In genomic region chr19:11535792-11536595, GRCh38 we compare ENCODE assay signal across 1 cellular context.
TF ChIP-seq lines count a peak whose summit lies in the region.

No MANE protein-coding gene starts in this region.

TF ChIP-seq in HepG2, 621 proteins besides CTCF, POLR2A, EP300 and RAD21 (continues in another document):
- peak; percentile 87 for TF ChIP-seq SP4 (CRISPR knock-in tag; IDR thresholded peaks at IDR 0.05)
- TF ChIP-seq ZMYM3 (CRISPR knock-in tag; IDR thresholded peaks at IDR 0.05) = peak; percentile 82
- no peak for TF ChIP-seq ZNF317 (CRISPR knock-in tag; IDR thresholded peaks at IDR 0.05)
- no peak for TF ChIP-seq ZFP41 (CRISPR knock-in tag; IDR thresholded peaks at IDR 0.05; ENCODE audit: borderline replicate concordance)
- TF ChIP-seq FLYWCH1 (CRISPR knock-in tag; IDR thresholded peaks at IDR 0.05) = no peak
- no peak for TF ChIP-seq ZFX (CRISPR knock-in tag; IDR thresholded peaks at IDR 0.05; ENCODE audit: low read depth)
- TF ChIP-seq MXI1 (IDR thresholded peaks at IDR 0.05; ENCODE audit: borderline replicate concordance, low read depth, low read length) = peak; percentile 65; the same call in 1 of the 3 replicates
- TF ChIP-seq BORCS8-MEF2B (CRISPR knock-in tag; IDR thresholded peaks at IDR 0.05) = no peak
- TF ChIP-seq ARNT (IDR thresholded peaks at IDR 0.05) = no peak
- TF ChIP-seq PLSCR1 (CRISPR knock-in tag; IDR thresholded peaks at IDR 0.05; ENCODE audit: borderline replicate concordance) = no peak
- TF ChIP-seq ZSCAN12 (CRISPR knock-in tag; IDR thresholded peaks at IDR 0.05) = peak; percentile 54; the same call in 1 of the 2 replicates
- TF ChIP-seq ZNF598 (CRISPR knock-in tag; IDR thresholded peaks at IDR 0.05; ENCODE audit: borderline replicate concordance) = no peak
- TF ChIP-seq CBFB (CRISPR knock-in tag; IDR thresholded peaks at IDR 0.05) = 0 out of 2 replicates have a peak, but pooled peaks have one; percentile 32
- no peak for TF ChIP-seq FUBP1 (CRISPR knock-in tag; IDR thresholded peaks at IDR 0.05; ENCODE audit: borderline replicate concordance)
- no peak for TF ChIP-seq EHMT2 (IDR thresholded peaks at IDR 0.05; ENCODE audit: borderline replicate concordance, low read depth, low read length)
- no peak for TF ChIP-seq CHD2 (IDR thresholded peaks at IDR 0.05; ENCODE audit: low read depth, low read length)
- TF ChIP-seq, protein P1, sequence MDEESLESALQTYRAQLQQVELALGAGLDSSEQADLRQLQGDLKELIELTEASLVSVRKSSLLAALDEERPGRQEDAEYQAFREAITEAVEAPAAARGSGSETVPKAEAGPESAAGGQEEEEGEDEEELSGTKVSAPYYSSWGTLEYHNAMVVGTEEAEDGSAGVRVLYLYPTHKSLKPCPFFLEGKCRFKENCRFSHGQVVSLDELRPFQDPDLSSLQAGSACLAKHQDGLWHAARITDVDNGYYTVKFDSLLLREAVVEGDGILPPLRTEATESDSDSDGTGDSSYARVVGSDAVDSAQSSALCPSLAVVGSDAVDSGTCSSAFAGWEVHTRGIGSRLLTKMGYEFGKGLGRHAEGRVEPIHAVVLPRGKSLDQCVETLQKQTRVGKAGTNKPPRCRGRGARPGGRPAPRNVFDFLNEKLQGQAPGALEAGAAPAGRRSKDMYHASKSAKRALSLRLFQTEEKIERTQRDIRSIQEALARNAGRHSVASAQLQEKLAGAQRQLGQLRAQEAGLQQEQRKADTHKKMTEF (CRISPR knock-in tag; IDR thresholded peaks at IDR 0.05) = peak; percentile 74; the same call in 1 of the 2 replicates
- peak; percentile 51; the same call in 1 of the 2 replicates for TF ChIP-seq RBFOX2 (IDR thresholded peaks at IDR 0.05; ENCODE audit: low read depth, low read length)
- TF ChIP-seq ARNT2 (CRISPR knock-in tag; IDR thresholded peaks at IDR 0.05; ENCODE audit: low read depth) = no peak
- TF ChIP-seq, protein P2, sequence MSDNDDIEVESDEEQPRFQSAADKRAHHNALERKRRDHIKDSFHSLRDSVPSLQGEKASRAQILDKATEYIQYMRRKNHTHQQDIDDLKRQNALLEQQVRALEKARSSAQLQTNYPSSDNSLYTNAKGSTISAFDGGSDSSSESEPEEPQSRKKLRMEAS (IDR thresholded peaks at IDR 0.05) = peak; percentile 13; the same call in 1 of the 2 replicates
- no peak for TF ChIP-seq NBN (conservative IDR thresholded peaks at IDR 0.05)
- TF ChIP-seq, protein P3, sequence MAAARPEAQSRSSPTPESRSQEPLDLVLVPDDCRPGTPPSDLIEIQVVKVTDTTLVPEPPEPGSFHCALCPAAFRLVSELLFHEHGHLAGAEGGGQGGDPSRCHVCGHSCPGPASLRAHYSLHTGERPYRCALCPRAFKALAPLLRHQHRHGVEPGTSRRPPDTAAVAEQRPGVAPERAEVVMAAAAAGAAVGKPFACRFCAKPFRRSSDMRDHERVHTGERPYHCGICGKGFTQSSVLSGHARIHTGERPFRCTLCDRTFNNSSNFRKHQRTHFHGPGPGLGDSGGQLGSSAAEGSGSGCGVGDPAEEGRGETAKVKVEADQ (CRISPR knock-in tag; IDR thresholded peaks at IDR 0.05; ENCODE audit: borderline replicate concordance) = peak; percentile 35; the same call in 1 of the 2 replicates
- TF ChIP-seq, protein P4, sequence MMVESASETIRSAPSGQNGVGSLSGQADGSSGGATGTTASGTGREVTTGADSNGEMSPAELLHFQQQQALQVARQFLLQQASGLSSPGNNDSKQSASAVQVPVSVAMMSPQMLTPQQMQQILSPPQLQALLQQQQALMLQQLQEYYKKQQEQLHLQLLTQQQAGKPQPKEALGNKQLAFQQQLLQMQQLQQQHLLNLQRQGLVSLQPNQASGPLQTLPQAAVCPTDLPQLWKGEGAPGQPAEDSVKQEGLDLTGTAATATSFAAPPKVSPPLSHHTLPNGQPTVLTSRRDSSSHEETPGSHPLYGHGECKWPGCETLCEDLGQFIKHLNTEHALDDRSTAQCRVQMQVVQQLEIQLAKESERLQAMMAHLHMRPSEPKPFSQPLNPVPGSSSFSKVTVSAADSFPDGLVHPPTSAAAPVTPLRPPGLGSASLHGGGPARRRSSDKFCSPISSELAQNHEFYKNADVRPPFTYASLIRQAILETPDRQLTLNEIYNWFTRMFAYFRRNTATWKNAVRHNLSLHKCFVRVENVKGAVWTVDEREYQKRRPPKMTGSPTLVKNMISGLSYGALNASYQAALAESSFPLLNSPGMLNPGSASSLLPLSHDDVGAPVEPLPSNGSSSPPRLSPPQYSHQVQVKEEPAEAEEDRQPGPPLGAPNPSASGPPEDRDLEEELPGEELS (CRISPR knock-in tag; IDR thresholded peaks at IDR 0.05) = no peak; the same call in 1 of the 2 replicates
- no peak for TF ChIP-seq ZNF224 (CRISPR knock-in tag; IDR thresholded peaks at IDR 0.05)
- TF ChIP-seq ZKSCAN5 (CRISPR knock-in tag; IDR thresholded peaks at IDR 0.05) = no peak
- no peak for TF ChIP-seq SIX1 (CRISPR knock-in tag; IDR thresholded peaks at IDR 0.05; ENCODE audit: borderline replicate concordance)
- no peak for TF ChIP-seq TBX3 (IDR thresholded peaks at IDR 0.05; ENCODE audit: borderline replicate concordance)
- TF ChIP-seq ISL2 (CRISPR knock-in tag; IDR thresholded peaks at IDR 0.05) = 0 out of 2 replicates have a peak, but pooled peaks have one; percentile 19
- peak; percentile 54; the same call in 1 of the 2 replicates for TF ChIP-seq ELF3 (CRISPR knock-in tag; IDR thresholded peaks at IDR 0.05)
- no peak for TF ChIP-seq FOXJ3 (CRISPR knock-in tag; IDR thresholded peaks at IDR 0.05; ENCODE audit: borderline replicate concordance)
- TF ChIP-seq ZNF441 (CRISPR knock-in tag; IDR thresholded peaks at IDR 0.05; ENCODE audit: borderline replicate concordance) = no peak
- no peak for TF ChIP-seq ZNF841 (CRISPR knock-in tag; IDR thresholded peaks at IDR 0.05; ENCODE audit: borderline replicate concordance)
- peak; percentile 66; the same call in 1 of the 2 replicates for TF ChIP-seq KDM2A (CRISPR knock-in tag; IDR thresholded peaks at IDR 0.05; ENCODE audit: borderline replicate concordance, low read depth)
- 0 out of 2 replicates have a peak, but pooled peaks have one; percentile 13 for TF ChIP-seq NFAT5 (CRISPR knock-in tag; IDR thresholded peaks at IDR 0.05)
- TF ChIP-seq PHF8 (CRISPR knock-in tag; IDR thresholded peaks at IDR 0.05) = 0 out of 2 replicates have a peak, but pooled peaks have one; percentile 12
- TF ChIP-seq, protein P5, sequence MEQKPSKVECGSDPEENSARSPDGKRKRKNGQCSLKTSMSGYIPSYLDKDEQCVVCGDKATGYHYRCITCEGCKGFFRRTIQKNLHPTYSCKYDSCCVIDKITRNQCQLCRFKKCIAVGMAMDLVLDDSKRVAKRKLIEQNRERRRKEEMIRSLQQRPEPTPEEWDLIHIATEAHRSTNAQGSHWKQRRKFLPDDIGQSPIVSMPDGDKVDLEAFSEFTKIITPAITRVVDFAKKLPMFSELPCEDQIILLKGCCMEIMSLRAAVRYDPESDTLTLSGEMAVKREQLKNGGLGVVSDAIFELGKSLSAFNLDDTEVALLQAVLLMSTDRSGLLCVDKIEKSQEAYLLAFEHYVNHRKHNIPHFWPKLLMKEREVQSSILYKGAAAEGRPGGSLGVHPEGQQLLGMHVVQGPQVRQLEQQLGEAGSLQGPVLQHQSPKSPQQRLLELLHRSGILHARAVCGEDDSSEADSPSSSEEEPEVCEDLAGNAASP (CRISPR knock-in tag; IDR thresholded peaks at IDR 0.05; ENCODE audit: borderline replicate concordance) = no peak
- TF ChIP-seq FOXM1 (CRISPR knock-in tag; IDR thresholded peaks at IDR 0.05) = no peak
- peak; percentile 26; the same call in 1 of the 2 replicates for TF ChIP-seq ARID5B (CRISPR knock-in tag; IDR thresholded peaks at IDR 0.05)
- no peak for TF ChIP-seq ZNF251 (CRISPR knock-in tag; IDR thresholded peaks at IDR 0.05)
- TF ChIP-seq TCF12 (IDR thresholded peaks at IDR 0.05) = no peak
- no peak for TF ChIP-seq TCF12 (CRISPR knock-in tag; IDR thresholded peaks at IDR 0.05)
- TF ChIP-seq, protein P6, sequence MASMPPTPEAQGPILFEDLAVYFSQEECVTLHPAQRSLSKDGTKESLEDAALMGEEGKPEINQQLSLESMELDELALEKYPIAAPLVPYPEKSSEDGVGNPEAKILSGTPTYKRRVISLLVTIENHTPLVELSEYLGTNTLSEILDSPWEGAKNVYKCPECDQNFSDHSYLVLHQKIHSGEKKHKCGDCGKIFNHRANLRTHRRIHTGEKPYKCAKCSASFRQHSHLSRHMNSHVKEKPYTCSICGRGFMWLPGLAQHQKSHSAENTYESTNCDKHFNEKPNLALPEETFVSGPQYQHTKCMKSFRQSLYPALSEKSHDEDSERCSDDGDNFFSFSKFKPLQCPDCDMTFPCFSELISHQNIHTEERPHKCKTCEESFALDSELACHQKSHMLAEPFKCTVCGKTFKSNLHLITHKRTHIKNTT (CRISPR knock-in tag; IDR thresholded peaks at IDR 0.05) = no peak
- TF ChIP-seq CBX2 (IDR thresholded peaks at IDR 0.05; ENCODE audit: low read depth, low read length) = no peak
- TF ChIP-seq CBX2 (CRISPR knock-in tag; IDR thresholded peaks at IDR 0.05; ENCODE audit: low read depth) = no peak
